ENCODE assay signal across 11 cellular contexts in genomic region chr12:103571286-103571685, GRCh38. TPM values are rescaled to one million over a fixed set of nuclear protein-coding genes. Genes with fewer than 3 reads are reported as not detected.
DNase-seq lines count a peak whose midpoint lies in the region; ATAC-seq and TF ChIP-seq lines count a peak whose summit lies in the region.
"Had no signal": no experiment of that assay in that cellular context is flagged by ENCODE, and none has a peak within 500 bp of the region (broad histone marks: within the 10 kb centered on the region; RNA-seq: fewer than 3 reads in every experiment).

No MANE protein-coding gene starts in this region.

- TF ChIP-seq CTCF in epithelial cell of esophagus (IDR thresholded peaks at IDR 0.05; ENCODE audit: insufficient read depth, low read depth, low read length, missing control alignments) (peak; percentile 18), omental fat pad (IDR thresholded peaks at IDR 0.05) (no peak)

- H3K4me3 ChIP-seq in epithelial cell of esophagus (ENCODE audit: low read length), result no peak overlapping the region

- peak; percentile 93 for DNase-seq in DMS53 treated with DMSO at 0.1 percent for 48 hours (lab: John Stamatoyannopoulos, UW; ENCODE audit: unreplicated experiment)
- peak; percentile 63 for DNase-seq in NCI-H2227 treated with DMSO at 0.1 percent for 48 hours (lab: John Stamatoyannopoulos, UW)
- peak; percentile 33 for DNase-seq in epithelial cell of esophagus (ENCODE audit: low read depth)
- DNase-seq in myocyte (ENCODE audit: low read depth), result peak; percentile 84
- DNase-seq in omental fat pad (ENCODE audit: low spot score), result no peak
- no peak for DNase-seq in mesenteric fat pad (ENCODE audit: low spot score)
- DNase-seq in epidermal melanocyte (ENCODE audit: insufficient read length, low spot score), result no peak
- DNase-seq: NCI-H2171 treated with DMSO at 0.1 percent for 48 hours had no signal

- ATAC-seq in omental fat pad (ENCODE audit: low FRiP score) (no peak), GM21360 (IDR thresholded peaks at IDR 0.05; ENCODE audit: unreplicated experiment) (no peak)
- ATAC-seq: activated CD4-positive, CD25-positive, alpha-beta regulatory T cell treated with anti-CD3 and anti-CD28 coated beads, Interleukin-2, amount 50 U/mL, for 24 hours had no signal

RNA-seq across cellular contexts. Expression of gene STAB2, which starts 15.8 kb away (rescaled TPM):
- total RNA-seq in myocyte, result 0.57 and 1.4 TPM in 2 replicates
- polyA plus RNA-seq in myocyte (2012), result 1.2 TPM
- 1 to 10 TPM in 1 of 4 donors, under 1 TPM in 3; under 0.01 to 2.5 (median 0.43) TPM for total RNA-seq in omental fat pad
- total RNA-seq in mesenteric fat pad, result 0.35 TPM
- total RNA-seq: kidney epithelial cell had no signal

Comparison
In these comparisons a context has a peak if more than half of its experiments do, and no peak if none do; other contexts are left out.
1. DNase-seq: peak in DMS53 treated with DMSO at 0.1 percent for 48 hours (single experiment), NCI-H2227 treated with DMSO at 0.1 percent for 48 hours (single experiment), epithelial cell of esophagus (single experiment) and myocyte (single experiment); none in omental fat pad (single experiment), mesenteric fat pad (single experiment) and epidermal melanocyte (single experiment).